Comparison of ENCODE assay signal across 20 cellular contexts in genomic region chr14:86943391-86944365, GRCh38.
DNase-seq lines count a peak whose midpoint lies in the region; ATAC-seq and TF ChIP-seq lines count a peak whose summit lies in the region.
"Had no signal": no experiment of that assay in that cellular context is flagged by ENCODE, and none has a peak within 500 bp of the region (broad histone marks: within the 10 kb centered on the region; RNA-seq: fewer than 3 reads in every experiment).

No MANE protein-coding gene starts in this region.

- H2AFZ ChIP-seq in SK-N-SH (ENCODE audit: low read depth): 0 out of 2 replicates have a peak overlapping the region, but pooled peaks have one; percentile 63
- H2AFZ ChIP-seq in IMR-90 (replicated peaks; ENCODE audit: low read length, poor library complexity): no peak overlapping the region
- 0 out of 2 replicates have a peak overlapping the region, but pooled peaks have one; percentile 25 for H2AFZ ChIP-seq in OCI-LY7 (ENCODE audit: low read length)
- H2AFZ ChIP-seq: GM23248 had no signal

- no peak for TF ChIP-seq RAD21 in SK-N-SH (IDR thresholded peaks at IDR 0.05; ENCODE audit: low read length)
- TF ChIP-seq RAD21 in IMR-90 (IDR thresholded peaks at IDR 0.05; ENCODE audit: low read length): no peak

- BruUV-seq in IMR-90 (replicated peaks; lab: Mats Ljungman, UMichigan) (no TSS peak), OCI-LY7 (replicated peaks; lab: Mats Ljungman, UMichigan) (no TSS peak)

- H3K9me2 ChIP-seq in SK-N-SH (no peaks in the 10 kb centered on the region), OCI-LY7 (ENCODE audit: insufficient read depth, low read length) (no peaks in the 10 kb centered on the region)

- H3K27ac ChIP-seq in SK-N-SH (ENCODE audit: low read depth in 2 of 2, low read length in 1 of 2): no peak overlapping the region
- H3K27ac ChIP-seq in IMR-90 (ENCODE audit: insufficient read depth, low read length): no peak overlapping the region
- H3K27ac ChIP-seq in OCI-LY7 (ENCODE audit: low read depth, low read length, poor library complexity, severe bottlenecking): no peak overlapping the region
- H3K27ac ChIP-seq: 22Rv1; BLaER1 treated with 17β-estradiol and CSF1 and Interleukin-3, amounts not matched to agents 10 nM and 100 nM; GM23248 had no signal

- H3K4me3 ChIP-seq in SK-N-SH (ENCODE audit: low read depth in 2 of 2, low read length in 1 of 2) (no peak overlapping the region), IMR-90 (ENCODE audit: insufficient read depth, low read depth, low read length) (no peak overlapping the region), OCI-LY7 (ENCODE audit: low read depth, low read length, poor library complexity, severe bottlenecking) (no peak overlapping the region)
- H3K4me3 ChIP-seq: BLaER1 treated with 17β-estradiol and CSF1 and Interleukin-3, amounts not matched to agents 10 nM and 100 nM; GM23248 had no signal

- no peaks in the 10 kb centered on the region for H3K79me2 ChIP-seq in SK-N-SH (ENCODE audit: insufficient read depth)
- no peaks in the 10 kb centered on the region for H3K79me2 ChIP-seq in OCI-LY7 (ENCODE audit: insufficient read depth, low read depth, low read length)

- H3F3A ChIP-seq in SK-N-SH (replicated peaks; ENCODE audit: insufficient read depth): no peaks in the 10 kb centered on the region

- no peak overlapping the region for H3K18ac ChIP-seq in IMR-90 (ENCODE audit: low read depth, low read length)

- H4K8ac ChIP-seq in IMR-90 (ENCODE audit: low read depth in 2 of 2, low read length in 2 of 2): peak overlapping the region in 1 of 2 experiments; percentile 62; a peak in 1 of 4 replicates

- H3K9ac ChIP-seq in SK-N-SH (no peak overlapping the region), IMR-90 (ENCODE audit: low read depth, low read length) (no peak overlapping the region)
- H3K9ac ChIP-seq: BLaER1 treated with 17β-estradiol and CSF1 and Interleukin-3, amounts not matched to agents 10 nM and 100 nM; GM23248 had no signal

- H3K4me2 ChIP-seq in SK-N-SH (no peak overlapping the region), IMR-90 (ENCODE audit: low read depth, low read length) (no peak overlapping the region), OCI-LY7 (ENCODE audit: low read length) (no peak overlapping the region)
- H3K4me2 ChIP-seq: BLaER1 treated with 17β-estradiol and CSF1 and Interleukin-3, amounts not matched to agents 10 nM and 100 nM had no signal

- WGBS in SK-N-SH (ENCODE audit: low lambda C conversion rate): 9% methylated on average over 5 of the region's 5 CpGs
- WGBS in IMR-90 (ENCODE audit: extremely low coverage in 2 of 2, insufficient read length in 1 of 2), 2 experiments: no CpG with 5 or more reads among the region's 5 CpGs

- H2BK120ac ChIP-seq in IMR-90 (ENCODE audit: low read depth, low read length): no peak overlapping the region

- no peaks in the 10 kb centered on the region; the same call in 1 of the 2 replicates for H3K9me1 ChIP-seq in IMR-90 (ENCODE audit: insufficient read depth, low read length)

- H3K4me1 ChIP-seq in SK-N-SH (ENCODE audit: control insufficient read depth in 1 of 2, insufficient read depth in 2 of 2, low read depth in 1 of 2, low read length in 1 of 2): no peaks in the 10 kb centered on the region; a peak in 1 of 4 replicates
- H3K4me1 ChIP-seq in IMR-90 (ENCODE audit: control insufficient read depth, insufficient read depth, low read length): no peaks in the 10 kb centered on the region
- H3K4me1 ChIP-seq in OCI-LY7 (ENCODE audit: insufficient read depth, low read length, poor library complexity, severe bottlenecking): no peaks in the 10 kb centered on the region
- H3K4me1 ChIP-seq: BE2C; BLaER1 treated with 17β-estradiol and CSF1 and Interleukin-3, amounts not matched to agents 10 nM and 100 nM had no signal

- no peak overlapping the region for H3K14ac ChIP-seq in IMR-90 (replicated peaks; ENCODE audit: low read depth, low read length)

- H4K20me1 ChIP-seq in SK-N-SH (ENCODE audit: insufficient read depth) (no peaks in the 10 kb centered on the region), IMR-90 (ENCODE audit: insufficient read depth, low read length) (no peaks in the 10 kb centered on the region), OCI-LY7 (ENCODE audit: insufficient read depth, low read length) (no peaks in the 10 kb centered on the region)
- H4K20me1 ChIP-seq: BLaER1 treated with 17β-estradiol and CSF1 and Interleukin-3, amounts not matched to agents 10 nM and 100 nM had no signal

- CTCF ChIA-PET in SK-N-SH (lab: Yijun Ruan, JAX) (no interaction called here), IMR-90 (lab: Yijun Ruan, JAX) (no interaction called here), OCI-LY7 (lab: Charles Lee; ENCODE audit: unreplicated experiment) (no interaction called here)

- TF ChIP-seq CTCF in SK-N-SH (IDR thresholded peaks at IDR 0.05): no peak
- TF ChIP-seq CTCF in IMR-90 (conservative IDR thresholded peaks at IDR 0.05; ENCODE audit: low read depth, low read length): no peak
- TF ChIP-seq CTCF in OCI-LY7 (conservative IDR thresholded peaks at IDR 0.05; ENCODE audit: low read length): no peak

- intact Hi-C loops in IMR-90 (cut with micrococcal nuclease): no loop called here
- intact Hi-C loops in OCI-LY7 (cut with micrococcal nuclease; ENCODE audit: unreplicated experiment): no loop called here

- ATAC-seq in SK-N-SH treated with all-trans-retinoic acid at 6 μM for 48 hours (no peak), IMR-90 (ENCODE audit: low read depth) (0 out of 2 replicates have a peak, but pooled peaks have one; percentile 32), HG03159 (IDR thresholded peaks at IDR 0.05; ENCODE audit: unreplicated experiment) (no peak), GM18502 (IDR thresholded peaks at IDR 0.05; ENCODE audit: poor library complexity, unreplicated experiment) (no peak), GM21528 (IDR thresholded peaks at IDR 0.05; ENCODE audit: low FRiP score, unreplicated experiment) (no peak)

- H3K27me3 ChIP-seq in SK-N-SH (ENCODE audit: insufficient read depth) (no peaks in the 10 kb centered on the region), IMR-90 (ENCODE audit: control insufficient read depth, insufficient read depth, low read length) (no peaks in the 10 kb centered on the region)
- H3K27me3 ChIP-seq: BE2C; BLaER1 treated with 17β-estradiol and CSF1 and Interleukin-3, amounts not matched to agents 10 nM and 100 nM had no signal

- peak overlapping the region; percentile 51; the same call in 1 of the 2 replicates for H3K4ac ChIP-seq in IMR-90 (ENCODE audit: low read depth, low read length)

- POLR2A ChIA-PET in SK-N-SH (lab: Yijun Ruan, JAX): no interaction called here
- POLR2A ChIA-PET in IMR-90 (lab: Charles Lee; ENCODE audit: unreplicated experiment): no interaction called here
- POLR2A ChIA-PET in OCI-LY7 (lab: Charles Lee): interaction anchor here (0.5 to 1.4 kb wide), 3 partner anchors 13 to 453 kb away, joined by 3 to 4 read pairs (median 3); no protein-coding TSS in a partner anchor

- no peaks in the 10 kb centered on the region for H3K79me1 ChIP-seq in IMR-90 (ENCODE audit: low read depth in 1 of 2, low read length in 2 of 2)

- H4K5ac ChIP-seq in IMR-90 (ENCODE audit: low read depth, low read length): no peak overlapping the region

- H3K23ac ChIP-seq in IMR-90 (ENCODE audit: low read depth, low read length): no peak overlapping the region

- H4K91ac ChIP-seq in IMR-90 (ENCODE audit: insufficient read depth, low read depth, low read length): peak overlapping the region; percentile 38; the same call in 1 of the 2 replicates

- no peak overlapping the region for H3K56ac ChIP-seq in IMR-90 (ENCODE audit: extremely low read depth, insufficient read depth, low read length)

- no peak overlapping the region for H2BK20ac ChIP-seq in IMR-90 (ENCODE audit: low read depth, low read length)

- H2BK5ac ChIP-seq in IMR-90 (ENCODE audit: low read depth, low read length, poor library complexity, severe bottlenecking): peak overlapping the region; percentile 32

- dilution Hi-C loops in IMR-90 (cut with HindIII; ENCODE audit: low sequenced_read_pairs, unreplicated experiment): no loop called here

- H2AK9ac ChIP-seq in IMR-90 (replicated peaks; ENCODE audit: low read depth, low read length, poor library complexity): no peak overlapping the region

- TF ChIP-seq POLR2A in IMR-90 (IDR thresholded peaks at IDR 0.05; ENCODE audit: low read depth, low read length): no peak

- H3K9me3 ChIP-seq in SK-N-SH (no peaks in the 10 kb centered on the region), IMR-90 (ENCODE audit: control insufficient read depth, insufficient read depth, low read length) (no peaks in the 10 kb centered on the region), OCI-LY7 (ENCODE audit: low read length) (no peaks in the 10 kb centered on the region)
- H3K9me3 ChIP-seq: BE2C; BLaER1 treated with 17β-estradiol and CSF1 and Interleukin-3, amounts not matched to agents 10 nM and 100 nM had no signal

- in situ Hi-C loops in IMR-90 (cut with MboI; ENCODE audit: low sequenced_read_pairs): no loop called here

- H2BK15ac ChIP-seq in IMR-90 (ENCODE audit: low read depth, low read length): no peak overlapping the region; the same call in 2 of the 3 replicates

- no peak for TF ChIP-seq EP300 in SK-N-SH (IDR thresholded peaks at IDR 0.05; ENCODE audit: borderline replicate concordance in 1 of 2, low read depth in 1 of 2, low read length in 1 of 2)

- no peak overlapping the region for H2AK5ac ChIP-seq in IMR-90 (ENCODE audit: low read depth, low read length)

- no peaks in the 10 kb centered on the region for H3K36me3 ChIP-seq in SK-N-SH (replicated peaks in 1 of 2; ENCODE audit: control insufficient read depth in 1 of 2, insufficient read depth in 2 of 2, low read length in 1 of 2)
- no peaks in the 10 kb centered on the region for H3K36me3 ChIP-seq in IMR-90 (ENCODE audit: control insufficient read depth, insufficient read depth, low read length)
- no peaks in the 10 kb centered on the region for H3K36me3 ChIP-seq in OCI-LY7 (ENCODE audit: insufficient read depth, low read length)
- H3K36me3 ChIP-seq: BE2C; BLaER1 treated with 17β-estradiol and CSF1 and Interleukin-3, amounts not matched to agents 10 nM and 100 nM had no signal

- DNase-seq in SK-N-SH: no peak
- DNase-seq in IMR-90: no peak
- DNase-seq in OCI-LY7 (ENCODE audit: low spot score): no peak
- DNase-seq: ACHN; AML-193; BE2C; CD4-positive, alpha-beta T cell; CD8-positive, alpha-beta memory T cell; DMS 273 treated with DMSO at 0.1 percent for 48 hours; DMS79; GF-D8; GM23248; H7; HCEC 1CT had no signal

TF ChIP-seq in IMR-90, 13 proteins besides CTCF, POLR2A, EP300 and RAD21 (continues in another document):
- no peak for TF ChIP-seq BHLHE40 (IDR thresholded peaks at IDR 0.05; ENCODE audit: low read depth, low read length)
- no peak for TF ChIP-seq MAFK (IDR thresholded peaks at IDR 0.05; ENCODE audit: low read depth, low read length)
- TF ChIP-seq RFX5 (IDR thresholded peaks at IDR 0.05; ENCODE audit: low read depth, low read length): no peak
- no peak for TF ChIP-seq MXI1 (IDR thresholded peaks at IDR 0.05; ENCODE audit: borderline replicate concordance, low read depth, low read length)
- no peak for TF ChIP-seq NFE2L2 (IDR thresholded peaks at IDR 0.05; ENCODE audit: low read depth, low read length)
- no peak for TF ChIP-seq CHD1 (IDR thresholded peaks at IDR 0.05; ENCODE audit: low read depth, low read length)
- no peak for TF ChIP-seq MAZ (IDR thresholded peaks at IDR 0.05; ENCODE audit: borderline replicate concordance, low read depth, low read length)
- no peak for TF ChIP-seq CEBPB (IDR thresholded peaks at IDR 0.05; ENCODE audit: low read depth, low read length)
- no peak for TF ChIP-seq FOS (IDR thresholded peaks at IDR 0.05; ENCODE audit: low read depth, low read length)
